ENCODE assay signal across 26 cellular contexts in genomic region chr5:36164461-36164860, GRCh38.
"Had no signal": no experiment of that assay in that cellular context is flagged by ENCODE, and none has a peak within 500 bp of the region (broad histone marks: within the 10 kb centered on the region; RNA-seq: fewer than 3 reads in every experiment).

No MANE protein-coding gene starts in this region.

- DNase-seq: activated B cell treated with CpG ODN at 0.5 μM for 24 hours; activated CD4-positive, alpha-beta T cell treated with anti-CD3 and anti-CD28 coated beads for 1 hour; activated CD4-positive, alpha-beta T cell treated with anti-CD3 and anti-CD28 coated beads, Interleukin-2, amount 10 ng/mL, durations not matched to agents 24 days and 14 days; activated CD4-positive, alpha-beta T cell treated with anti-CD3 and anti-CD28 coated beads, Interleukin-2, amount 50 U/mL, for 48 hours; activated CD8-positive, alpha-beta memory T cell treated with anti-CD3 and anti-CD28 coated beads, Interleukin-2, amount 10 ng/mL, durations not matched to agents 7 days and 5 days; activated gamma-delta T cell; activated naive CD4-positive, alpha-beta T cell treated with anti-CD3 and anti-CD28 coated beads for 36 hours; activated T-cell treated with anti-CD3 and anti-CD28 coated beads, Interleukin-2, amount 50 U/mL, for 24 hours; NCI-H146; NCI-H2029; NCI-H446; NCI-H526; NCI-H774; OCI-M1; Peyer's patch; SHP77; T-helper 9 cell had no signal

- H3K27me3 ChIP-seq: cardiac muscle cell, Peyer's patch, SJSA1 had no signal

- FAIRE-seq: astrocyte, colon had no signal

- H3K4me1 ChIP-seq: Peyer's patch, SJSA1 had no signal

- H3K27ac Mint-ChIP-seq: activated B cell treated with CpG ODN at 0.5 μM for 24 hours; activated CD4-positive, alpha-beta T cell treated with anti-CD3 and anti-CD28 coated beads, Interleukin-2, amount 10 ng/mL, durations not matched to agents 24 days and 14 days; activated CD8-positive, alpha-beta memory T cell treated with anti-CD3 and anti-CD28 coated beads, Interleukin-2, amount 10 ng/mL, durations not matched to agents 7 days and 5 days; activated naive CD4-positive, alpha-beta T cell treated with anti-CD3 and anti-CD28 coated beads for 36 hours; activated naive CD8-positive, alpha-beta T cell; activated T-cell treated with anti-CD3 and anti-CD28 coated beads, Interleukin-2, amount 50 U/mL, for 24 hours; activated T-helper 17 cell treated with anti-CD3 and anti-CD28 coated beads, Interleukin-2, amount 50 U/mL, for 72 hours; brain; T-helper 1 cell treated with Interleukin-12 subunit alpha and Interleukin-12 subunit beta and Interleukin-4 antibody, amounts not matched to agents 30 μg/mL and 1 μg/mL, for 36 hours had no signal

- H3K4me3 ChIP-seq: cardiac muscle cell, Peyer's patch, SJSA1 had no signal

- H3K4me3 Mint-ChIP-seq: activated B cell treated with CpG ODN at 0.5 μM for 24 hours; activated CD4-positive, alpha-beta T cell treated with anti-CD3 and anti-CD28 coated beads, Interleukin-2, amount 10 ng/mL, durations not matched to agents 24 days and 14 days; activated CD8-positive, alpha-beta memory T cell treated with anti-CD3 and anti-CD28 coated beads, Interleukin-2, amount 10 ng/mL, durations not matched to agents 7 days and 5 days; activated naive CD4-positive, alpha-beta T cell treated with anti-CD3 and anti-CD28 coated beads for 36 hours; activated naive CD8-positive, alpha-beta T cell; activated T-cell treated with anti-CD3 and anti-CD28 coated beads, Interleukin-2, amount 50 U/mL, for 24 hours; activated T-helper 17 cell treated with anti-CD3 and anti-CD28 coated beads, Interleukin-2, amount 50 U/mL, for 72 hours; brain; T-helper 1 cell treated with Interleukin-12 subunit alpha and Interleukin-12 subunit beta and Interleukin-4 antibody, amounts not matched to agents 30 μg/mL and 1 μg/mL, for 36 hours had no signal

- H3K9me3 Mint-ChIP-seq: activated B cell treated with CpG ODN at 0.5 μM for 24 hours; activated CD4-positive, alpha-beta T cell treated with anti-CD3 and anti-CD28 coated beads, Interleukin-2, amount 10 ng/mL, durations not matched to agents 24 days and 14 days; activated naive CD4-positive, alpha-beta T cell treated with anti-CD3 and anti-CD28 coated beads for 36 hours; activated T-cell treated with anti-CD3 and anti-CD28 coated beads, Interleukin-2, amount 50 U/mL, for 24 hours; activated T-helper 17 cell treated with anti-CD3 and anti-CD28 coated beads, Interleukin-2, amount 50 U/mL, for 72 hours; brain; T-helper 1 cell treated with Interleukin-12 subunit alpha and Interleukin-12 subunit beta and Interleukin-4 antibody, amounts not matched to agents 30 μg/mL and 1 μg/mL, for 36 hours had no signal

- H3K27ac ChIP-seq: cardiac muscle cell, Peyer's patch, SJSA1 had no signal

- ATAC-seq: activated CD8-positive, alpha-beta memory T cell treated with anti-CD3 and anti-CD28 coated beads, Interleukin-2, amount 10 ng/mL, durations not matched to agents 7 days and 5 days; activated T-helper 17 cell treated with anti-CD3 and anti-CD28 coated beads, Interleukin-2, amount 50 U/mL, for 72 hours; SK-N-SH treated with all-trans-retinoic acid at 6 μM for 48 hours had no signal

- H3K27me3 Mint-ChIP-seq: activated B cell treated with CpG ODN at 0.5 μM for 24 hours; activated CD4-positive, alpha-beta T cell treated with anti-CD3 and anti-CD28 coated beads, Interleukin-2, amount 10 ng/mL, durations not matched to agents 24 days and 14 days; activated CD8-positive, alpha-beta memory T cell treated with anti-CD3 and anti-CD28 coated beads, Interleukin-2, amount 10 ng/mL, durations not matched to agents 7 days and 5 days; activated naive CD8-positive, alpha-beta T cell; activated T-cell treated with anti-CD3 and anti-CD28 coated beads, Interleukin-2, amount 50 U/mL, for 24 hours; activated T-helper 17 cell treated with anti-CD3 and anti-CD28 coated beads, Interleukin-2, amount 50 U/mL, for 72 hours; brain had no signal

- H3K9me3 ChIP-seq: Peyer's patch, SJSA1 had no signal
